Comparison of ENCODE assay signal across 25 cellular contexts in genomic region chr1:209819059-209819458, GRCh38. TPM values are rescaled to one million over a fixed set of nuclear protein-coding genes. Genes with fewer than 3 reads are reported as not detected.
"Had no signal": no experiment of that assay in that cellular context is flagged by ENCODE, and none has a peak within 500 bp of the region (broad histone marks: within the 10 kb centered on the region; RNA-seq: fewer than 3 reads in every experiment).

No MANE protein-coding gene starts in this region.

- ATAC-seq: mucosa of descending colon; naive thymus-derived CD4-positive, alpha-beta T cell; natural killer cell treated with Interleukin-12 subunit alpha and Interleukin-12 subunit beta and Interleukin-15 and Interleukin-18, amount 100 ng/mL, for 72 hours; right lobe of liver; stimulated activated memory B cell treated with anti-CD40 and anti-IgM and Interleukin-4, amounts not matched to agents 10 μg/mL and 1 μg/mL and 100 μg/mL, for 72 hours; stimulated activated naive CD8-positive, alpha-beta T cell treated with anti-CD3 and anti-CD28 coated beads, Interleukin-15, amount 100 ng/mL, for 72 hours had no signal

- H3K4me1 ChIP-seq: right lobe of liver had no signal

- H3K27ac Mint-ChIP-seq: memory B cell; naive thymus-derived CD4-positive, alpha-beta T cell; natural killer cell treated with Interleukin-12 subunit alpha and Interleukin-12 subunit beta and Interleukin-15 and Interleukin-18, amount 100 ng/mL, for 72 hours; progenitor cell of endocrine pancreas; stimulated activated memory B cell treated with anti-CD40 and anti-IgM and Interleukin-4, amounts not matched to agents 10 μg/mL and 1 μg/mL and 100 μg/mL, for 72 hours had no signal

- H3K9me3 ChIP-seq: left ventricle myocardium inferior, mucosa of descending colon, ovary, right atrium auricular region, right lobe of liver, tibial nerve, upper lobe of left lung, vagina had no signal

- H3K36me3 ChIP-seq: left ventricle myocardium inferior, ovary, right atrium auricular region, right lobe of liver, tibial nerve, upper lobe of left lung, vagina had no signal

- H3K4me2 ChIP-seq: smooth muscle cell had no signal

- H3K4me3 Mint-ChIP-seq: memory B cell; naive thymus-derived CD4-positive, alpha-beta T cell; natural killer cell treated with Interleukin-12 subunit alpha and Interleukin-12 subunit beta and Interleukin-15 and Interleukin-18, amount 100 ng/mL, for 72 hours; stimulated activated memory B cell treated with anti-CD40 and anti-IgM and Interleukin-4, amounts not matched to agents 10 μg/mL and 1 μg/mL and 100 μg/mL, for 72 hours; stimulated activated naive CD8-positive, alpha-beta T cell treated with anti-CD3 and anti-CD28 coated beads, Interleukin-15, amount 100 ng/mL, for 72 hours had no signal

- DNase-seq: islet precursor cell; left ventricle myocardium inferior; midbrain; mucosa of descending colon; naive thymus-derived CD4-positive, alpha-beta T cell; ovary; right lobe of liver; stimulated activated CD4-positive, alpha-beta T cell treated with anti-CD3 and anti-CD28 coated beads, Interleukin-1b, Interleukin-23, amount 100 ng/mL, for 48 hours; stimulated activated CD4-positive, alpha-beta T cell treated with anti-CD3 and anti-CD28 coated beads, Interleukin-2, amount 100 ng/mL, for 48 hours; stimulated activated CD4-positive, alpha-beta T cell treated with anti-CD3 and anti-CD28 coated beads, Interleukin-4, amount 100 ng/mL, for 4 hours; stimulated activated CD8-positive, alpha-beta memory T cell treated with anti-CD3 and anti-CD28 coated beads, Interleukin-4, amount 100 ng/mL, for 48 hours; stimulated activated naive CD4-positive, alpha-beta T cell treated with Interleukin-2 at 50 U/mL for 16 hours; stimulated activated naive CD8-positive, alpha-beta T cell treated with anti-CD3 and anti-CD28 coated beads, Interleukin-15, amount 100 ng/mL, for 72 hours; substantia nigra; upper lobe of left lung had no signal

- H3K27me3 ChIP-seq: ovary, right atrium auricular region, right lobe of liver, tibial nerve, upper lobe of left lung, vagina had no signal

- H3K4me3 ChIP-seq: left ventricle myocardium inferior, lung, mucosa of descending colon, ovary, right atrium auricular region, right lobe of liver, smooth muscle cell, tibial nerve, upper lobe of left lung, vagina had no signal

- H3K27ac ChIP-seq: left ventricle myocardium inferior, ovary, right atrium auricular region, right lobe of liver, tibial nerve, upper lobe of left lung, vagina had no signal

- H3K9me3 Mint-ChIP-seq: memory B cell; naive thymus-derived CD4-positive, alpha-beta T cell; natural killer cell treated with Interleukin-12 subunit alpha and Interleukin-12 subunit beta and Interleukin-15 and Interleukin-18, amount 100 ng/mL, for 72 hours; stimulated activated memory B cell treated with anti-CD40 and anti-IgM and Interleukin-4, amounts not matched to agents 10 μg/mL and 1 μg/mL and 100 μg/mL, for 72 hours; stimulated activated naive CD8-positive, alpha-beta T cell treated with anti-CD3 and anti-CD28 coated beads, Interleukin-15, amount 100 ng/mL, for 72 hours had no signal

- H3K36me3 Mint-ChIP-seq: memory B cell; natural killer cell treated with Interleukin-12 subunit alpha and Interleukin-12 subunit beta and Interleukin-15 and Interleukin-18, amount 100 ng/mL, for 72 hours; stimulated activated memory B cell treated with anti-CD40 and anti-IgM and Interleukin-4, amounts not matched to agents 10 μg/mL and 1 μg/mL and 100 μg/mL, for 72 hours had no signal

RNA-seq across cellular contexts. Expression of gene IRF6, which starts 13.1 kb away (rescaled TPM):
- polyA plus RNA-seq: neural cell had no signal
